23 cellular contexts compared by ENCODE assay signal in genomic region chr7:91846436-91846835, GRCh38.
"Had no signal": no experiment of that assay in that cellular context is flagged by ENCODE, and none has a peak within 500 bp of the region (broad histone marks: within the 10 kb centered on the region; RNA-seq: fewer than 3 reads in every experiment).

No MANE protein-coding gene starts in this region.

- FAIRE-seq: colon had no signal

- H3K36me3 ChIP-seq: gastroesophageal sphincter, heart left ventricle, prostate gland, right atrium auricular region, vagina had no signal

- H3K9me3 Mint-ChIP-seq: stimulated activated naive CD8-positive, alpha-beta T cell treated with anti-CD3 and anti-CD28 coated beads, Interleukin-15, Interleukin-2, amounts not matched to agents 100 ng/mL and 50 ng/mL, for 24 hours; T-helper 1 cell treated with Interleukin-12 subunit alpha and Interleukin-12 subunit beta and Interleukin-4 antibody, amounts not matched to agents 30 μg/mL and 1 μg/mL, for 36 hours had no signal

- ATAC-seq: activated CD4-positive, CD25-positive, alpha-beta regulatory T cell treated with anti-CD3 and anti-CD28 coated beads, Interleukin-2, amount 50 U/mL, for 24 hours; body of pancreas; gastroesophageal sphincter; heart left ventricle; left ventricle myocardium superior had no signal

- H3K4me3 Mint-ChIP-seq: activated CD4-positive, alpha-beta T cell treated with anti-CD3 and anti-CD28 coated beads, Interleukin-2, amount 10 ng/mL, durations not matched to agents 7 days and 5 days; endodermal cell; neural crest cell; stimulated activated naive CD8-positive, alpha-beta T cell treated with anti-CD3 and anti-CD28 coated beads, Interleukin-15, Interleukin-2, amounts not matched to agents 100 ng/mL and 50 ng/mL, for 24 hours; T-helper 1 cell treated with Interleukin-12 subunit alpha and Interleukin-12 subunit beta and Interleukin-4 antibody, amounts not matched to agents 30 μg/mL and 1 μg/mL, for 36 hours had no signal

- H3K27ac ChIP-seq: body of pancreas, epithelial cell of prostate, gastroesophageal sphincter, heart left ventricle, prostate gland, right atrium auricular region, vagina had no signal

- H3K4me3 ChIP-seq: body of pancreas, gastroesophageal sphincter, heart left ventricle, prostate gland, right atrium auricular region, vagina had no signal

- DNase-seq: activated CD4-positive, alpha-beta T cell treated with anti-CD3 and anti-CD28 coated beads, Interleukin-2, amount 10 ng/mL, durations not matched to agents 7 days and 5 days; activated CD8-positive, alpha-beta memory T cell treated with anti-CD3 and anti-CD28 coated beads, Interleukin-2, amount 50 U/mL, for 4 hours; activated effector memory CD4-positive, alpha-beta T cell treated with anti-CD3 and anti-CD28 coated beads, Interleukin-2, amount 50 U/mL, for 16 hours; activated naive CD4-positive, alpha-beta T cell treated with anti-CD3 and anti-CD28 coated beads, Interleukin-2, amount 50 U/mL, for 16 hours; activated T-cell treated with anti-CD3 and anti-CD28 coated beads, Interleukin-2, amount 50 U/mL, for 48 hours; body of pancreas; caudate nucleus; endodermal cell; heart left ventricle; kidney glomerular epithelial cell; left ventricle myocardium superior; stimulated activated CD4-positive, alpha-beta T cell treated with anti-CD3 and anti-CD28 coated beads, Interleukin-2, amount 100 ng/mL, for 24 hours; trophoblast cell had no signal

- H3K4me1 Mint-ChIP-seq: activated CD4-positive, alpha-beta T cell treated with anti-CD3 and anti-CD28 coated beads, Interleukin-2, amount 10 ng/mL, durations not matched to agents 7 days and 5 days had no signal

- H3K9me3 ChIP-seq: prostate gland, vagina had no signal

- H3K27me3 Mint-ChIP-seq: activated CD4-positive, alpha-beta T cell treated with anti-CD3 and anti-CD28 coated beads, Interleukin-2, amount 10 ng/mL, durations not matched to agents 7 days and 5 days; stimulated activated naive CD8-positive, alpha-beta T cell treated with anti-CD3 and anti-CD28 coated beads, Interleukin-15, Interleukin-2, amounts not matched to agents 100 ng/mL and 50 ng/mL, for 24 hours had no signal

- H3K27ac Mint-ChIP-seq: activated CD4-positive, alpha-beta T cell treated with anti-CD3 and anti-CD28 coated beads, Interleukin-2, amount 10 ng/mL, durations not matched to agents 7 days and 5 days; endodermal cell; stimulated activated naive CD8-positive, alpha-beta T cell treated with anti-CD3 and anti-CD28 coated beads, Interleukin-15, Interleukin-2, amounts not matched to agents 100 ng/mL and 50 ng/mL, for 24 hours; T-helper 1 cell treated with Interleukin-12 subunit alpha and Interleukin-12 subunit beta and Interleukin-4 antibody, amounts not matched to agents 30 μg/mL and 1 μg/mL, for 36 hours had no signal

- H3K4me1 ChIP-seq: body of pancreas, gastroesophageal sphincter, prostate gland, right atrium auricular region, vagina had no signal

- H3K27me3 ChIP-seq: body of pancreas, gastroesophageal sphincter, heart left ventricle, right atrium auricular region, vagina had no signal
